Comparison of ENCODE assay signal across 19 cellular contexts in the genomic region with DNA sequence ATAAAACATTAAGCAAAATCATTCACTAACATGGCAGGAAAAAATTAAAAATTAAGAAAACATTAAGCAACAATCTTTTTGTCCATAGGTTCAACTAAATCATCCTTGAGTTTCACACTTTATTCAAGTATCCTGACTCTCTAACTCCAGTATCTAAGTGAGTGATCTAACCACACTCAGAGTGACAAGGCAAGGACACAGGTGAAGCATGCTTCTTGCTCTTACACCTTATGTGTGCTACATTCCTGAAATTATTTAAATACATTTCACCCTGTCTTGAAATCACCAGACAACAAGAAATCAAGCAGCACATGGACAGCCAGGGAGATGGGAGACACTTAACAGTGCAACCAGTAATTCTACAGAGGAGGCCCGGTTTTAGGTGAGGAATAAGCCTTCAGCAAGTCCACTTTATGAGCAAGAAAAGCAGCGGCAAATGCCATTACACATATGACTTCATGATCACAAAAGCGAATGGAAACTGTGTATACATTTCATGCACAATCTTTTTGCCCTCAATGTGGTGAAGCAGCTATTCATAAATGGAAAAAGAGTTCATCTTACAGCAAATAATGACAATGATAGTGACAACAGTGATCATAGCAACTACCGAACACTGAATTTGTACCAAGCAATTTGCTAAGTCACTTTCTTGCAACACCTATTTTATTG. TPM values are rescaled to one million over a fixed set of nuclear protein-coding genes. Genes with fewer than 3 reads are reported as not detected.
DNase-seq lines count a peak whose midpoint lies in the region; ATAC-seq and TF ChIP-seq lines count a peak whose summit lies in the region.
"Had no signal": no experiment of that assay in that cellular context is flagged by ENCODE, and none has a peak within 500 bp of the region (broad histone marks: within the 10 kb centered on the region; RNA-seq: fewer than 3 reads in every experiment).

No MANE protein-coding gene starts in this region.

- peak overlapping the region; percentile 86 for H3K23ac ChIP-seq in IMR-90 (ENCODE audit: low read depth, low read length)

- peak overlapping the region; percentile 61; the same call in 1 of the 2 replicates for H4K91ac ChIP-seq in IMR-90 (ENCODE audit: insufficient read depth, low read depth, low read length)

- no peak overlapping the region for H2BK5ac ChIP-seq in IMR-90 (ENCODE audit: low read depth, low read length, poor library complexity, severe bottlenecking)

- no peaks in the 10 kb centered on the region for H3K36me3 ChIP-seq in IMR-90 (ENCODE audit: control insufficient read depth, insufficient read depth, low read length)
- H3K36me3 ChIP-seq in osteoblast (ENCODE audit: insufficient read depth, low read length) = no peaks in the 10 kb centered on the region
- H3K36me3 ChIP-seq: thoracic aorta had no signal

- H2AFZ ChIP-seq in IMR-90 (replicated peaks; ENCODE audit: low read length, poor library complexity) = no peak overlapping the region
- peak overlapping the region; percentile 14 for H2AFZ ChIP-seq in osteoblast (ENCODE audit: low read length)

- H3K4me2 ChIP-seq in IMR-90 (ENCODE audit: low read depth, low read length) (no peak overlapping the region), osteoblast (ENCODE audit: insufficient read depth, low read length) (no peak overlapping the region)

- H2AK9ac ChIP-seq in IMR-90 (replicated peaks; ENCODE audit: low read depth, low read length, poor library complexity) = no peak overlapping the region

- H3K56ac ChIP-seq in IMR-90 (ENCODE audit: extremely low read depth, insufficient read depth, low read length) = no peak overlapping the region

- DNase-seq in activated T-cell treated with anti-CD3 and anti-CD28 coated beads, Interleukin-2, amount 50 U/mL, for 24 hours = no peak
- DNase-seq in activated T-cell treated with anti-CD3 and anti-CD28 coated beads for 4 hours (no peak), IMR-90 (no peak), osteoblast (ENCODE audit: insufficient read length, low spot score, missing footprints) (no peak), anterior cingulate cortex (lab: John Stamatoyannopoulos, UW) (no peak)
- DNase-seq in stimulated activated naive CD4-positive, alpha-beta T cell treated with Interleukin-2 at 50 U/mL for 16 hours (lab: John Stamatoyannopoulos, UW) = no peak
- DNase-seq: activated effector memory CD4-positive, alpha-beta T cell treated with anti-CD3 and anti-CD28 coated beads, Interleukin-2, amount 50 U/mL, for 16 hours; erythroblast; foreskin melanocyte; MM.1S; NCI-H1694; NCI-H748 treated with DMSO at 0.1 percent for 48 hours; occipital lobe; OCI-M1; SHP77 treated with DMSO at 0.1 percent for 48 hours had no signal

- H2AK5ac ChIP-seq in IMR-90 (ENCODE audit: low read depth, low read length) = no peak overlapping the region

- H3K4me1 ChIP-seq in IMR-90 (ENCODE audit: control insufficient read depth, insufficient read depth, low read length) = peaks cover 6% of the 10 kb centered on the region
- H3K4me1 ChIP-seq in osteoblast (ENCODE audit: insufficient read depth, low read length) = peaks cover 20% of the 10 kb centered on the region

- CTCF ChIA-PET in IMR-90 (lab: Yijun Ruan, JAX) = no interaction called here

- H3K18ac ChIP-seq in IMR-90 (ENCODE audit: low read depth, low read length) = no peak overlapping the region

- H3K4ac ChIP-seq in IMR-90 (ENCODE audit: low read depth, low read length) = peak overlapping the region; percentile 51; the same call in 1 of the 2 replicates

- no peaks in the 10 kb centered on the region for H3K36me3 Mint-ChIP-seq in activated T-cell treated with anti-CD3 and anti-CD28 coated beads, Interleukin-2, amount 50 U/mL, for 24 hours (ENCODE audit: low read depth)
- H3K36me3 Mint-ChIP-seq in activated T-helper 17 cell treated with anti-CD3 and anti-CD28 coated beads, Interleukin-2, amount 50 U/mL, for 72 hours (ENCODE audit: low read depth) = no peaks in the 10 kb centered on the region

- H4K5ac ChIP-seq in IMR-90 (ENCODE audit: low read depth, low read length) = no peak overlapping the region

- no peaks in the 10 kb centered on the region; the same call in 1 of the 2 replicates for H3K9me1 ChIP-seq in IMR-90 (ENCODE audit: insufficient read depth, low read length)

- H3K4me3 ChIP-seq in IMR-90 (ENCODE audit: insufficient read depth, low read depth, low read length) = no peak overlapping the region
- H3K4me3 ChIP-seq in osteoblast (ENCODE audit: insufficient read depth, low read length) = no peak overlapping the region
- H3K4me3 ChIP-seq: thoracic aorta had no signal

- dilution Hi-C loops in IMR-90 (cut with HindIII; ENCODE audit: low sequenced_read_pairs, unreplicated experiment) = no loop called here

- H3K9me3 ChIP-seq in IMR-90 (ENCODE audit: control insufficient read depth, insufficient read depth, low read length) (no peaks in the 10 kb centered on the region), osteoblast (ENCODE audit: low read depth, low read length) (no peaks in the 10 kb centered on the region)
- H3K9me3 ChIP-seq: thoracic aorta had no signal

- peaks cover 59% of the 10 kb centered on the region for H3K4me1 Mint-ChIP-seq in activated T-cell treated with anti-CD3 and anti-CD28 coated beads, Interleukin-2, amount 50 U/mL, for 24 hours (ENCODE audit: low read depth)
- peaks cover 26% of the 10 kb centered on the region for H3K4me1 Mint-ChIP-seq in activated T-helper 17 cell treated with anti-CD3 and anti-CD28 coated beads, Interleukin-2, amount 50 U/mL, for 72 hours

- H3K9ac ChIP-seq in IMR-90 (ENCODE audit: low read depth, low read length) = no peak overlapping the region

- BruUV-seq in IMR-90 (replicated peaks; lab: Mats Ljungman, UMichigan) = no TSS peak

- H4K8ac ChIP-seq in IMR-90 (ENCODE audit: low read depth in 2 of 2, low read length in 2 of 2) = peak overlapping the region in 1 of 2 experiments; percentile 55; a peak in 2 of 4 replicates

- intact Hi-C loops in IMR-90 (cut with micrococcal nuclease) = no loop called here

- H2BK20ac ChIP-seq in IMR-90 (ENCODE audit: low read depth, low read length) = peak overlapping the region; percentile 81

- H3K79me2 ChIP-seq in osteoblast (ENCODE audit: insufficient read depth, low read length) = no peaks in the 10 kb centered on the region

- H3K4me3 Mint-ChIP-seq in activated T-cell treated with anti-CD3 and anti-CD28 coated beads, Interleukin-2, amount 50 U/mL, for 24 hours = no peak overlapping the region
- peak overlapping the region; percentile 48 for H3K4me3 Mint-ChIP-seq in activated T-helper 17 cell treated with anti-CD3 and anti-CD28 coated beads, Interleukin-2, amount 50 U/mL, for 72 hours

- H2BK120ac ChIP-seq in IMR-90 (ENCODE audit: low read depth, low read length) = peak overlapping the region; percentile 68

- POLR2A ChIA-PET in IMR-90 (lab: Charles Lee; ENCODE audit: unreplicated experiment) = no interaction called here

- TF ChIP-seq CTCF in IMR-90 (conservative IDR thresholded peaks at IDR 0.05; ENCODE audit: low read depth, low read length) (no peak), osteoblast (IDR thresholded peaks at IDR 0.05; ENCODE audit: extremely low read depth, low read depth, low read length) (no peak)

- H3K27ac ChIP-seq in IMR-90 (ENCODE audit: insufficient read depth, low read length) (no peak overlapping the region), osteoblast (ENCODE audit: low read depth, low read length) (no peak overlapping the region)
- H3K27ac ChIP-seq: C4-2B, thoracic aorta had no signal

- no peaks in the 10 kb centered on the region for H3K27me3 ChIP-seq in IMR-90 (ENCODE audit: control insufficient read depth, insufficient read depth, low read length)
- H3K27me3 ChIP-seq in osteoblast (ENCODE audit: insufficient read depth, low read length) = no peaks in the 10 kb centered on the region

- in situ Hi-C loops in IMR-90 (cut with MboI; ENCODE audit: low sequenced_read_pairs) = no loop called here

- no peak for TF ChIP-seq RAD21 in IMR-90 (IDR thresholded peaks at IDR 0.05; ENCODE audit: low read length)

- peak overlapping the region; percentile 74; the same call in 1 of the 3 replicates for H2BK15ac ChIP-seq in IMR-90 (ENCODE audit: low read depth, low read length)

- H3K79me1 ChIP-seq in IMR-90 (ENCODE audit: low read depth in 1 of 2, low read length in 2 of 2) = no peaks in the 10 kb centered on the region

- WGBS in IMR-90 (ENCODE audit: extremely low coverage in 2 of 2, insufficient read length in 1 of 2), 2 experiments = no CpG with 5 or more reads among the region's 4 CpGs

- peak overlapping the region; percentile 61; the same call in 1 of the 2 replicates for H3K14ac ChIP-seq in IMR-90 (replicated peaks; ENCODE audit: low read depth, low read length)

- peaks cover under 1% of the 10 kb centered on the region for H3K27me3 Mint-ChIP-seq in activated T-cell treated with anti-CD3 and anti-CD28 coated beads, Interleukin-2, amount 50 U/mL, for 24 hours
- no peaks in the 10 kb centered on the region for H3K27me3 Mint-ChIP-seq in activated T-helper 17 cell treated with anti-CD3 and anti-CD28 coated beads, Interleukin-2, amount 50 U/mL, for 72 hours

- peak overlapping the region; percentile 86 for H3K27ac Mint-ChIP-seq in activated T-cell treated with anti-CD3 and anti-CD28 coated beads, Interleukin-2, amount 50 U/mL, for 24 hours
- peak overlapping the region; percentile 86 for H3K27ac Mint-ChIP-seq in activated T-helper 17 cell treated with anti-CD3 and anti-CD28 coated beads, Interleukin-2, amount 50 U/mL, for 72 hours

- ATAC-seq in IMR-90 (ENCODE audit: low read depth) (no peak), HG03097 (IDR thresholded peaks at IDR 0.05; ENCODE audit: low FRiP score, unreplicated experiment) (no peak)
- peak; percentile 88 for ATAC-seq in activated T-helper 17 cell treated with anti-CD3 and anti-CD28 coated beads, Interleukin-2, amount 50 U/mL, for 72 hours (replicated peaks)

- no peaks in the 10 kb centered on the region for H4K20me1 ChIP-seq in IMR-90 (ENCODE audit: insufficient read depth, low read length)
- H4K20me1 ChIP-seq in osteoblast (ENCODE audit: insufficient read depth, low read length) = no peaks in the 10 kb centered on the region

- H3K9me3 Mint-ChIP-seq in activated T-cell treated with anti-CD3 and anti-CD28 coated beads, Interleukin-2, amount 50 U/mL, for 24 hours = no peaks in the 10 kb centered on the region
- no peaks in the 10 kb centered on the region for H3K9me3 Mint-ChIP-seq in activated T-helper 17 cell treated with anti-CD3 and anti-CD28 coated beads, Interleukin-2, amount 50 U/mL, for 72 hours

- TF ChIP-seq POLR2A in IMR-90 (IDR thresholded peaks at IDR 0.05; ENCODE audit: low read depth, low read length) = no peak

TF ChIP-seq in IMR-90, 13 proteins besides CTCF, POLR2A, EP300 and RAD21 (continues in another document):
- no peak for TF ChIP-seq CEBPB (IDR thresholded peaks at IDR 0.05; ENCODE audit: low read depth, low read length)
- TF ChIP-seq MAFK (IDR thresholded peaks at IDR 0.05; ENCODE audit: low read depth, low read length) = no peak

RNA-seq across cellular contexts. Expression of gene PHLDA1, which starts 37.4 kb away (rescaled TPM):
- total RNA-seq in IMR-90 (2012; rRNA removed) = 27.8 and 47.8 TPM in 2 replicates
- polyA plus RNA-seq in IMR-90 (2012; rRNA removed) = 28.9 and 32.4 TPM in 2 replicates
- 38.1 and 58.3 TPM in 2 replicates for polyA plus RNA-seq in IMR-90 (2012; cell fraction: cytosol; rRNA removed)
- polyA plus RNA-seq in IMR-90 (2012; cell fraction: nucleus; rRNA removed; ENCODE audit: low replicate concordance) = 63.4 and 81.1 TPM in 2 replicates
- 10 to 100 TPM; 23.3 to 51.9 TPM for total RNA-seq in activated T-helper 17 cell treated with anti-CD3 and anti-CD28 coated beads, Interleukin-2, amount 50 U/mL, for 72 hours
- 111 and 136 TPM in 2 replicates for total RNA-seq in osteoblast
